In the genomic region with DNA sequence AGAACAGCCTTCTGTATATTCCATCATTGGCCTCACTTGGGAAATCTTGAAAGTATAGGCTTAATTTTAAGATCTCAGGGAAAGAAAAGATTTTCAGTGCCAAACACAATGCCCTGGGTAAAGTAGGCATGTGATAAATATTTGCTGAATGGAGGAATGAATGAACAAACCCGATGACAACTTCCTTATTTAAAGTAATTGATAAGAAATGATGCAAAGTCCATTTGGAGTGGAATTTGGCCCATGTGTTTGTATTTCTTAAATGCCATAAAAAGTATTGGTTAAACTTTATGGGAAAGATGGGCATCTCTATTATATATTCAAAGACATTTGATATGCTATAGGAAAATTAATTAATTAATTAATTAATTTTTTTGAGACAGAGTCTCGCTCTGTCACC, we compare ENCODE assay signal across 1 cellular context.
TF ChIP-seq lines count a peak whose summit lies in the region.

No MANE protein-coding gene starts in this region.

TF ChIP-seq in HepG2, 621 proteins besides CTCF, POLR2A, EP300 and RAD21 (continued from another document):
- TF ChIP-seq, protein P1, sequence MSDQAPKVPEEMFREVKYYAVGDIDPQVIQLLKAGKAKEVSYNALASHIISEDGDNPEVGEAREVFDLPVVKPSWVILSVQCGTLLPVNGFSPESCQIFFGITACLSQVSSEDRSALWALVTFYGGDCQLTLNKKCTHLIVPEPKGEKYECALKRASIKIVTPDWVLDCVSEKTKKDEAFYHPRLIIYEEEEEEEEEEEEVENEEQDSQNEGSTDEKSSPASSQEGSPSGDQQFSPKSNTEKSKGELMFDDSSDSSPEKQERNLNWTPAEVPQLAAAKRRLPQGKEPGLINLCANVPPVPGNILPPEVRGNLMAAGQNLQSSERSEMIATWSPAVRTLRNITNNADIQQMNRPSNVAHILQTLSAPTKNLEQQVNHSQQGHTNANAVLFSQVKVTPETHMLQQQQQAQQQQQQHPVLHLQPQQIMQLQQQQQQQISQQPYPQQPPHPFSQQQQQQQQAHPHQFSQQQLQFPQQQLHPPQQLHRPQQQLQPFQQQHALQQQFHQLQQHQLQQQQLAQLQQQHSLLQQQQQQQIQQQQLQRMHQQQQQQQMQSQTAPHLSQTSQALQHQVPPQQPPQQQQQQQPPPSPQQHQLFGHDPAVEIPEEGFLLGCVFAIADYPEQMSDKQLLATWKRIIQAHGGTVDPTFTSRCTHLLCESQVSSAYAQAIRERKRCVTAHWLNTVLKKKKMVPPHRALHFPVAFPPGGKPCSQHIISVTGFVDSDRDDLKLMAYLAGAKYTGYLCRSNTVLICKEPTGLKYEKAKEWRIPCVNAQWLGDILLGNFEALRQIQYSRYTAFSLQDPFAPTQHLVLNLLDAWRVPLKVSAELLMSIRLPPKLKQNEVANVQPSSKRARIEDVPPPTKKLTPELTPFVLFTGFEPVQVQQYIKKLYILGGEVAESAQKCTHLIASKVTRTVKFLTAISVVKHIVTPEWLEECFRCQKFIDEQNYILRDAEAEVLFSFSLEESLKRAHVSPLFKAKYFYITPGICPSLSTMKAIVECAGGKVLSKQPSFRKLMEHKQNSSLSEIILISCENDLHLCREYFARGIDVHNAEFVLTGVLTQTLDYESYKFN (CRISPR knock-in tag; conservative IDR thresholded peaks at IDR 0.05), result no peak
- TF ChIP-seq NFATC3 (CRISPR knock-in tag; IDR thresholded peaks at IDR 0.05) (no peak), TEAD2 (CRISPR knock-in tag; IDR thresholded peaks at IDR 0.05) (no peak), ZNF260 (CRISPR knock-in tag; IDR thresholded peaks at IDR 0.05; ENCODE audit: borderline replicate concordance, low read depth) (no peak), SMYD3 (CRISPR knock-in tag; IDR thresholded peaks at IDR 0.05) (no peak), SMAD3 (CRISPR knock-in tag; IDR thresholded peaks at IDR 0.05) (no peak), ZNF24 (IDR thresholded peaks at IDR 0.05) (no peak), ZNF839 (CRISPR knock-in tag; IDR thresholded peaks at IDR 0.05; ENCODE audit: borderline replicate concordance) (no peak), ZNF329 (CRISPR knock-in tag; IDR thresholded peaks at IDR 0.05; ENCODE audit: low read depth) (no peak), SP5 (CRISPR knock-in tag; IDR thresholded peaks at IDR 0.05; ENCODE audit: borderline replicate concordance, low read depth) (no peak), SOX6 (IDR thresholded peaks at IDR 0.05) (no peak), SOX6 (CRISPR knock-in tag; IDR thresholded peaks at IDR 0.05) (peak; percentile 45; the same call in 1 of the 2 replicates), ZNF792 (CRISPR knock-in tag; IDR thresholded peaks at IDR 0.05) (no peak), ZNF83 (CRISPR knock-in tag; IDR thresholded peaks at IDR 0.05; ENCODE audit: borderline replicate concordance) (no peak), ZC3H13 (CRISPR knock-in tag; IDR thresholded peaks at IDR 0.05) (no peak), ZNF484 (CRISPR knock-in tag; IDR thresholded peaks at IDR 0.05; ENCODE audit: borderline replicate concordance, low read depth) (no peak), ARNT2 (CRISPR knock-in tag; IDR thresholded peaks at IDR 0.05; ENCODE audit: low read depth) (no peak), ZNF138 (CRISPR knock-in tag; IDR thresholded peaks at IDR 0.05; ENCODE audit: low read depth) (no peak), RFX5 (IDR thresholded peaks at IDR 0.05; ENCODE audit: low read depth, low read length) (no peak), MTA1 (CRISPR knock-in tag; IDR thresholded peaks at IDR 0.05; ENCODE audit: borderline replicate concordance) (no peak), ASH2L (IDR thresholded peaks at IDR 0.05; ENCODE audit: insufficient read length, low read depth, low read length) (no peak), ZNF468 (CRISPR knock-in tag; IDR thresholded peaks at IDR 0.05) (no peak), TBX2 (CRISPR knock-in tag; IDR thresholded peaks at IDR 0.05; ENCODE audit: borderline replicate concordance) (no peak), ATF7-NPFF (CRISPR knock-in tag; IDR thresholded peaks at IDR 0.05; ENCODE audit: low read depth) (no peak)
- TF ChIP-seq, protein P2, sequence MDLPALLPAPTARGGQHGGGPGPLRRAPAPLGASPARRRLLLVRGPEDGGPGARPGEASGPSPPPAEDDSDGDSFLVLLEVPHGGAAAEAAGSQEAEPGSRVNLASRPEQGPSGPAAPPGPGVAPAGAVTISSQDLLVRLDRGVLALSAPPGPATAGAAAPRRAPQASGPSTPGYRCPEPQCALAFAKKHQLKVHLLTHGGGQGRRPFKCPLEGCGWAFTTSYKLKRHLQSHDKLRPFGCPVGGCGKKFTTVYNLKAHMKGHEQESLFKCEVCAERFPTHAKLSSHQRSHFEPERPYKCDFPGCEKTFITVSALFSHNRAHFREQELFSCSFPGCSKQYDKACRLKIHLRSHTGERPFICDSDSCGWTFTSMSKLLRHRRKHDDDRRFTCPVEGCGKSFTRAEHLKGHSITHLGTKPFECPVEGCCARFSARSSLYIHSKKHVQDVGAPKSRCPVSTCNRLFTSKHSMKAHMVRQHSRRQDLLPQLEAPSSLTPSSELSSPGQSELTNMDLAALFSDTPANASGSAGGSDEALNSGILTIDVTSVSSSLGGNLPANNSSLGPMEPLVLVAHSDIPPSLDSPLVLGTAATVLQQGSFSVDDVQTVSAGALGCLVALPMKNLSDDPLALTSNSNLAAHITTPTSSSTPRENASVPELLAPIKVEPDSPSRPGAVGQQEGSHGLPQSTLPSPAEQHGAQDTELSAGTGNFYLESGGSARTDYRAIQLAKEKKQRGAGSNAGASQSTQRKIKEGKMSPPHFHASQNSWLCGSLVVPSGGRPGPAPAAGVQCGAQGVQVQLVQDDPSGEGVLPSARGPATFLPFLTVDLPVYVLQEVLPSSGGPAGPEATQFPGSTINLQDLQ (CRISPR knock-in tag; IDR thresholded peaks at IDR 0.05), result no peak
- TF ChIP-seq, protein P3, sequence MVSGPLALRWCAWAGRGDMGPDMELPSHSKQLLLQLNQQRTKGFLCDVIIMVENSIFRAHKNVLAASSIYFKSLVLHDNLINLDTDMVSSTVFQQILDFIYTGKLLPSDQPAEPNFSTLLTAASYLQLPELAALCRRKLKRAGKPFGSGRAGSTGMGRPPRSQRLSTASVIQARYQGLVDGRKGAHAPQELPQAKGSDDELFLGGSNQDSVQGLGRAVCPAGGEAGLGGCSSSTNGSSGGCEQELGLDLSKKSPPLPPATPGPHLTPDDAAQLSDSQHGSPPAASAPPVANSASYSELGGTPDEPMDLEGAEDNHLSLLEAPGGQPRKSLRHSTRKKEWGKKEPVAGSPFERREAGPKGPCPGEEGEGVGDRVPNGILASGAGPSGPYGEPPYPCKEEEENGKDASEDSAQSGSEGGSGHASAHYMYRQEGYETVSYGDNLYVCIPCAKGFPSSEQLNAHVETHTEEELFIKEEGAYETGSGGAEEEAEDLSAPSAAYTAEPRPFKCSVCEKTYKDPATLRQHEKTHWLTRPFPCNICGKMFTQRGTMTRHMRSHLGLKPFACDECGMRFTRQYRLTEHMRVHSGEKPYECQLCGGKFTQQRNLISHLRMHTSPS (CRISPR knock-in tag; IDR thresholded peaks at IDR 0.05; ENCODE audit: low read depth), result 0 out of 2 replicates have a peak, but pooled peaks have one; percentile 15
- TF ChIP-seq, protein P4, sequence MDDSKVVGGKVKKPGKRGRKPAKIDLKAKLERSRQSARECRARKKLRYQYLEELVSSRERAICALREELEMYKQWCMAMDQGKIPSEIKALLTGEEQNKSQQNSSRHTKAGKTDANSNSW (CRISPR knock-in tag; IDR thresholded peaks at IDR 0.05; ENCODE audit: borderline replicate concordance), result no peak
- TF ChIP-seq, protein P5, sequence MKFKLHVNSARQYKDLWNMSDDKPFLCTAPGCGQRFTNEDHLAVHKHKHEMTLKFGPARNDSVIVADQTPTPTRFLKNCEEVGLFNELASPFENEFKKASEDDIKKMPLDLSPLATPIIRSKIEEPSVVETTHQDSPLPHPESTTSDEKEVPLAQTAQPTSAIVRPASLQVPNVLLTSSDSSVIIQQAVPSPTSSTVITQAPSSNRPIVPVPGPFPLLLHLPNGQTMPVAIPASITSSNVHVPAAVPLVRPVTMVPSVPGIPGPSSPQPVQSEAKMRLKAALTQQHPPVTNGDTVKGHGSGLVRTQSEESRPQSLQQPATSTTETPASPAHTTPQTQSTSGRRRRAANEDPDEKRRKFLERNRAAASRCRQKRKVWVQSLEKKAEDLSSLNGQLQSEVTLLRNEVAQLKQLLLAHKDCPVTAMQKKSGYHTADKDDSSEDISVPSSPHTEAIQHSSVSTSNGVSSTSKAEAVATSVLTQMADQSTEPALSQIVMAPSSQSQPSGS (CRISPR knock-in tag; IDR thresholded peaks at IDR 0.05), result 0 out of 2 replicates have a peak, but pooled peaks have one; percentile 19
- TF ChIP-seq, protein P6, sequence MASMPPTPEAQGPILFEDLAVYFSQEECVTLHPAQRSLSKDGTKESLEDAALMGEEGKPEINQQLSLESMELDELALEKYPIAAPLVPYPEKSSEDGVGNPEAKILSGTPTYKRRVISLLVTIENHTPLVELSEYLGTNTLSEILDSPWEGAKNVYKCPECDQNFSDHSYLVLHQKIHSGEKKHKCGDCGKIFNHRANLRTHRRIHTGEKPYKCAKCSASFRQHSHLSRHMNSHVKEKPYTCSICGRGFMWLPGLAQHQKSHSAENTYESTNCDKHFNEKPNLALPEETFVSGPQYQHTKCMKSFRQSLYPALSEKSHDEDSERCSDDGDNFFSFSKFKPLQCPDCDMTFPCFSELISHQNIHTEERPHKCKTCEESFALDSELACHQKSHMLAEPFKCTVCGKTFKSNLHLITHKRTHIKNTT (CRISPR knock-in tag; IDR thresholded peaks at IDR 0.05), result no peak
- TF ChIP-seq, protein P7, sequence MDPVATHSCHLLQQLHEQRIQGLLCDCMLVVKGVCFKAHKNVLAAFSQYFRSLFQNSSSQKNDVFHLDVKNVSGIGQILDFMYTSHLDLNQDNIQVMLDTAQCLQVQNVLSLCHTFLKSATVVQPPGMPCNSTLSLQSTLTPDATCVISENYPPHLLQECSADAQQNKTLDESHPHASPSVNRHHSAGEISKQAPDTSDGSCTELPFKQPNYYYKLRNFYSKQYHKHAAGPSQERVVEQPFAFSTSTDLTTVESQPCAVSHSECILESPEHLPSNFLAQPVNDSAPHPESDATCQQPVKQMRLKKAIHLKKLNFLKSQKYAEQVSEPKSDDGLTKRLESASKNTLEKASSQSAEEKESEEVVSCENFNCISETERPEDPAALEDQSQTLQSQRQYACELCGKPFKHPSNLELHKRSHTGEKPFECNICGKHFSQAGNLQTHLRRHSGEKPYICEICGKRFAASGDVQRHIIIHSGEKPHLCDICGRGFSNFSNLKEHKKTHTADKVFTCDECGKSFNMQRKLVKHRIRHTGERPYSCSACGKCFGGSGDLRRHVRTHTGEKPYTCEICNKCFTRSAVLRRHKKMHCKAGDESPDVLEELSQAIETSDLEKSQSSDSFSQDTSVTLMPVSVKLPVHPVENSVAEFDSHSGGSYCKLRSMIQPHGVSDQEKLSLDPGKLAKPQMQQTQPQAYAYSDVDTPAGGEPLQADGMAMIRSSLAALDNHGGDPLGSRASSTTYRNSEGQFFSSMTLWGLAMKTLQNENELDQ (CRISPR knock-in tag; IDR thresholded peaks at IDR 0.05; ENCODE audit: borderline replicate concordance), result no peak
- TF ChIP-seq, protein P8, sequence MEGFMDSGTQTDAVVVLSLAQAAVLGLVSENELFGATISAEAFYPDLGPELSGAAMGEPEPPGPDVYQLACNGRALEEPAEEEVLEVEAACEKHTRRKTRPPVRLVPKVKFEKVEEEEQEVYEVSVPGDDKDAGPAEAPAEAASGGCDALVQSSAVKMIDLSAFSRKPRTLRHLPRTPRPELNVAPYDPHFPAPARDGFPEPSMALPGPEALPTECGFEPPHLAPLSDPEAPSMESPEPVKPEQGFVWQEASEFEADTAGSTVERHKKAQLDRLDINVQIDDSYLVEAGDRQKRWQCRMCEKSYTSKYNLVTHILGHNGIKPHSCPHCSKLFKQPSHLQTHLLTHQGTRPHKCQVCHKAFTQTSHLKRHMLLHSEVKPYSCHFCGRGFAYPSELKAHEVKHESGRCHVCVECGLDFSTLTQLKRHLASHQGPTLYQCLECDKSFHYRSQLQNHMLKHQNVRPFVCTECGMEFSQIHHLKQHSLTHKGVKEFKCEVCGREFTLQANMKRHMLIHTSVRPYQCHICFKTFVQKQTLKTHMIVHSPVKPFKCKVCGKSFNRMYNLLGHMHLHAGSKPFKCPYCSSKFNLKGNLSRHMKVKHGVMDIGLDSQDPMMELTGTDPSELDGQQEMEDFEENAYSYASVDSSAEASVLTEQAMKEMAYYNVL (CRISPR knock-in tag; IDR thresholded peaks at IDR 0.05; ENCODE audit: borderline replicate concordance), result peak; percentile 55; the same call in 1 of the 2 replicates
- TF ChIP-seq, protein P9, sequence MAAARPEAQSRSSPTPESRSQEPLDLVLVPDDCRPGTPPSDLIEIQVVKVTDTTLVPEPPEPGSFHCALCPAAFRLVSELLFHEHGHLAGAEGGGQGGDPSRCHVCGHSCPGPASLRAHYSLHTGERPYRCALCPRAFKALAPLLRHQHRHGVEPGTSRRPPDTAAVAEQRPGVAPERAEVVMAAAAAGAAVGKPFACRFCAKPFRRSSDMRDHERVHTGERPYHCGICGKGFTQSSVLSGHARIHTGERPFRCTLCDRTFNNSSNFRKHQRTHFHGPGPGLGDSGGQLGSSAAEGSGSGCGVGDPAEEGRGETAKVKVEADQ (CRISPR knock-in tag; IDR thresholded peaks at IDR 0.05; ENCODE audit: borderline replicate concordance), result no peak
